ENCODE assay signal across 8 cellular contexts in genomic region chr1:54996359-54996868, GRCh38. TPM values are rescaled to one million over a fixed set of nuclear protein-coding genes. Genes with fewer than 3 reads are reported as not detected.
DNase-seq lines count a peak whose midpoint lies in the region; ATAC-seq and TF ChIP-seq lines count a peak whose summit lies in the region.

No MANE protein-coding gene starts in this region.

- peaks cover 0 to 7% of the 10 kb centered on the region in 2 donors for H3K9me3 ChIP-seq in neuronal stem cell (replicated peaks in 1 of 2; ENCODE audit: control insufficient read depth in 2 of 2, insufficient read depth in 1 of 2, low read depth in 1 of 2, low read length in 2 of 2)
- H3K9me3 ChIP-seq in suprapubic skin, result no peaks in the 10 kb centered on the region

- no peak overlapping the region for H3K14ac ChIP-seq in neuronal stem cell (ENCODE audit: low read length)

- no peaks in the 10 kb centered on the region for H3K36me3 ChIP-seq in neuronal stem cell (replicated peaks in 1 of 2; ENCODE audit: control insufficient read depth in 2 of 2, insufficient read depth in 2 of 2, low read length in 2 of 2)
- no peaks in the 10 kb centered on the region for H3K36me3 ChIP-seq in suprapubic skin

- H4K8ac ChIP-seq in neuronal stem cell (ENCODE audit: low read depth, low read length), result no peak overlapping the region

- H3K36me3 Mint-ChIP-seq in activated T-cell treated with anti-CD3 and anti-CD28 coated beads, Interleukin-2, amount 50 U/mL, for 72 hours (ENCODE audit: insufficient read depth in 2 of 2), result no peaks in the 10 kb centered on the region

- H3K27ac ChIP-seq in neuronal stem cell (replicated peaks; ENCODE audit: low read length), result no peak overlapping the region
- H3K27ac ChIP-seq in suprapubic skin, result no peak overlapping the region

- TF ChIP-seq CTCF in fibroblast of pulmonary artery (IDR thresholded peaks at IDR 0.05; ENCODE audit: low read length, missing control alignments) (peak; percentile 61), suprapubic skin (IDR thresholded peaks at IDR 0.05) (peak; percentile 46 to 76)

- peaks cover 3 to 12% of the 10 kb centered on the region in 2 donors for H3K4me1 ChIP-seq in neuronal stem cell (ENCODE audit: control insufficient read depth in 2 of 2, insufficient read depth in 1 of 2, low read depth in 1 of 2, low read length in 2 of 2)
- H3K4me1 ChIP-seq in suprapubic skin, result peaks cover 11% of the 10 kb centered on the region

- peak; percentile 73 for ATAC-seq in GM18907 (IDR thresholded peaks at IDR 0.05; ENCODE audit: unreplicated experiment)
- peak; percentile 90 to 91 for ATAC-seq in activated T-cell treated with anti-CD3 and anti-CD28 coated beads, Interleukin-2, amount 50 U/mL, for 72 hours (replicated peaks in 1 of 2)

- peak overlapping the region; percentile 39 to 64 for H3K4me3 Mint-ChIP-seq in activated T-cell treated with anti-CD3 and anti-CD28 coated beads, Interleukin-2, amount 50 U/mL, for 72 hours

- H3K27me3 ChIP-seq in neuronal stem cell (ENCODE audit: control insufficient read depth in 3 of 3, insufficient read depth in 3 of 3, low read depth in 1 of 3, low read length in 3 of 3) (peaks cover 7 to 73% (median 35%) of the 10 kb centered on the region in 3 experiments), suprapubic skin (peaks cover 38% of the 10 kb centered on the region)

- peaks cover 35% of the 10 kb centered on the region for H3K27me3 Mint-ChIP-seq in activated T-cell treated with anti-CD3 and anti-CD28 coated beads, Interleukin-2, amount 50 U/mL, for 72 hours (ENCODE audit: low read depth)

- H2BK15ac ChIP-seq in neuronal stem cell (ENCODE audit: low read length), result no peak overlapping the region

- H3K4me1 Mint-ChIP-seq in activated T-cell treated with anti-CD3 and anti-CD28 coated beads, Interleukin-2, amount 50 U/mL, for 72 hours (ENCODE audit: low read depth), result peaks cover 24% of the 10 kb centered on the region

- no peak overlapping the region for H3K18ac ChIP-seq in neuronal stem cell (ENCODE audit: low read length)

- no peak overlapping the region for H3K27ac Mint-ChIP-seq in activated T-cell treated with anti-CD3 and anti-CD28 coated beads, Interleukin-2, amount 50 U/mL, for 72 hours

- H3K4ac ChIP-seq in neuronal stem cell (ENCODE audit: low read length), result no peak overlapping the region

- no CpG with 5 or more reads among the region's 23 CpGs for WGBS in neuronal stem cell (ENCODE audit: extremely low coverage in 2 of 2, insufficient read length in 2 of 2, insufficient replicate concordance in 1 of 2), 2 donors
- WGBS in suprapubic skin, result 3% methylated on average over 23 of the region's 23 CpGs

- H4K91ac ChIP-seq in neuronal stem cell (ENCODE audit: low read depth, low read length, poor library complexity), result no peak overlapping the region

- TF ChIP-seq EP300 in suprapubic skin (IDR thresholded peaks at IDR 0.05), result no peak

- H2BK120ac ChIP-seq in neuronal stem cell (ENCODE audit: low read depth, low read length), result no peak overlapping the region

- H3K9me3 Mint-ChIP-seq in activated T-cell treated with anti-CD3 and anti-CD28 coated beads, Interleukin-2, amount 50 U/mL, for 72 hours, result no peaks in the 10 kb centered on the region

- H3K4me3 ChIP-seq in fibroblast of pulmonary artery (replicated peaks; ENCODE audit: low read depth, low read length), result no peak overlapping the region
- H3K4me3 ChIP-seq in neuronal stem cell (ENCODE audit: low read length in 2 of 2), result no peak overlapping the region
- peak overlapping the region; percentile 11 for H3K4me3 ChIP-seq in suprapubic skin

- H2AFZ ChIP-seq in neuronal stem cell (ENCODE audit: low read length), result no peak overlapping the region

- no peak for TF ChIP-seq POLR2A in suprapubic skin (IDR thresholded peaks at IDR 0.05)

- H3K4me2 ChIP-seq in neuronal stem cell (ENCODE audit: insufficient read depth, low read length, poor library complexity, severe bottlenecking), result no peak overlapping the region

- H2BK5ac ChIP-seq in neuronal stem cell (ENCODE audit: low read length), result no peak overlapping the region

- H3K79me1 ChIP-seq in neuronal stem cell (ENCODE audit: low read depth, low read length), result no peaks in the 10 kb centered on the region

- H2BK12ac ChIP-seq in neuronal stem cell (ENCODE audit: low read length), result no peak overlapping the region

- H3K9ac ChIP-seq in neuronal stem cell (ENCODE audit: low read depth, low read length, poor library complexity), result no peak overlapping the region

- peak overlapping the region; percentile 20 for H2AK5ac ChIP-seq in neuronal stem cell (ENCODE audit: low read depth, low read length)

- peak overlapping the region; percentile 40 for H3K23ac ChIP-seq in neuronal stem cell (ENCODE audit: low read depth, low read length, poor library complexity)

- peak; percentile 38 for DNase-seq in A172 (ENCODE audit: low spot score)
- DNase-seq in HS-27A (ENCODE audit: low read depth), result peak; percentile 47
- DNase-seq in RKO (ENCODE audit: low spot score), result peak; percentile 63
- DNase-seq in activated T-cell treated with anti-CD3 and anti-CD28 coated beads, Interleukin-2, amount 50 U/mL, for 72 hours, result peak; percentile 81 to 89
- peak; percentile 67 for DNase-seq in fibroblast of pulmonary artery (ENCODE audit: low read depth)
- DNase-seq in neuronal stem cell (ENCODE audit: low spot score), result peak; percentile 74
- DNase-seq in suprapubic skin (ENCODE audit: low spot score in 2 of 2), result peak; percentile 83 to 85

RNA-seq across cellular contexts. Expression of gene BSND, which starts 2.3 kb away (rescaled TPM):
- not detected in 2 replicates for total RNA-seq in A172 (2014; rRNA removed; shearing (Covaris generic))
- not detected for total RNA-seq in activated T-cell treated with anti-CD3 and anti-CD28 coated beads, Interleukin-2, amount 50 U/mL, for 72 hours
- not detected for polyA plus RNA-seq in neuronal stem cell (2013, experiment 1 of 2)
- 0.01 TPM for polyA plus RNA-seq in neuronal stem cell (2013, experiment 2 of 2)
- total RNA-seq in suprapubic skin, result not detected

RNA-seq across cellular contexts. Expression of gene TMEM61, which starts 16.0 kb away (rescaled TPM):
- not detected in 2 replicates for total RNA-seq in A172 (2014; rRNA removed; shearing (Covaris generic))
- total RNA-seq in activated T-cell treated with anti-CD3 and anti-CD28 coated beads, Interleukin-2, amount 50 U/mL, for 72 hours, result not detected
- not detected for polyA plus RNA-seq in neuronal stem cell (2013, experiment 1 of 2)
- polyA plus RNA-seq in neuronal stem cell (2013, experiment 2 of 2), result 0.04 TPM
- 1 to 10 TPM; 1.7 to 6.3 (median 4.1) TPM for total RNA-seq in suprapubic skin

RNA-seq across cellular contexts. Expression of gene PCSK9, which starts 42.9 kb away (rescaled TPM):
- total RNA-seq in A172 (2014; rRNA removed; shearing (Covaris generic)), result not detected in 2 replicates
- not detected for total RNA-seq in activated T-cell treated with anti-CD3 and anti-CD28 coated beads, Interleukin-2, amount 50 U/mL, for 72 hours
- polyA plus RNA-seq in neuronal stem cell (2013, experiment 1 of 2), result 17.1 TPM
- polyA plus RNA-seq in neuronal stem cell (2013, experiment 2 of 2), result 16.2 TPM
- 1 to 10 TPM in 1 of 4 donors, under 1 TPM in 3; 0.24 to 1.5 (median 0.36) TPM for total RNA-seq in suprapubic skin
